ENCODE assay signal across 8 cellular contexts in the genomic region with DNA sequence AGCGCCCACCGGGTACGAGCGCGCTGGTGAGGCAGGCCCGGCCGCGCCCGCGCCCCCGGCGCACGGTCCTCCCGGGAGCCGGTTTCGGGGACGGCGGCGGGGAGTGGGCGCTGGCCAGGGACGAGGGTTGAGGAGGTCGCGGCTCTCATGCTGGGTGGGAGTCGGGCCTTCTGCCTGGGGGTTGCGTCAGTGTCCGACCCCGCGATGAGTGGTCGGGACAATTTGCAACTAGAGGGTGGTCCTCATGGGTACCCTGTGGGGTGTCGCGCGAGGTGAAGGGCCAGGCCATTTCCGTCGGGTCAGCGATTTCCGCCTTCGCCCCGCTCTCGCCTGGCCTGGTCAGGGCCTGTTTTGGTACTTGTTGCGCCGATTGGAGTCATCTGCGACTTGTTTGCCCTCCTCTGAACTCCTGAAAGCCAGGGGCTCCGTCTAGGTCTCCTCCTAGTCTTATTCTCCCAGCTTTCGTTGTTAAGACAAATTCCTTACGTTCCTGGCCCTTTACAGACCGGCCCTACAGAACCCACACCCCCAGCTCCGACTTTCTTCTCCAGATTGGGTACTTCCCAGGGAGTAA. TPM values are rescaled to one million over a fixed set of nuclear protein-coding genes. Genes with fewer than 3 reads are reported as not detected.
DNase-seq lines count a peak whose midpoint lies in the region; ATAC-seq and TF ChIP-seq lines count a peak whose summit lies in the region.

No MANE protein-coding gene starts in this region.

- H3K4me1 ChIP-seq in Caco-2 (peaks cover 17% of the 10 kb centered on the region), left lung (peaks cover 30 to 58% of the 10 kb centered on the region in 2 donors), subcutaneous abdominal adipose tissue (ENCODE audit: control insufficient read depth in 5 of 5, insufficient read depth in 5 of 5, low read length in 5 of 5) (peaks cover 5 to 52% (median 39%) of the 10 kb centered on the region in 5 donors)

- H3K27me3 Mint-ChIP-seq in Caco-2 (ENCODE audit: insufficient read depth, unreplicated experiment), result no peaks in the 10 kb centered on the region
- H3K27me3 Mint-ChIP-seq in MCF 10A (ENCODE audit: insufficient read depth, unreplicated experiment), result no peaks in the 10 kb centered on the region

- H3K27ac Mint-ChIP-seq in Caco-2 (ENCODE audit: unreplicated experiment) (peak overlapping the region; percentile 70), MCF 10A (ENCODE audit: low read depth, unreplicated experiment) (peak overlapping the region; percentile 72)

- H3K4me3 Mint-ChIP-seq in Caco-2 (ENCODE audit: unreplicated experiment) (peak overlapping the region; percentile 78), MCF 10A (ENCODE audit: unreplicated experiment) (peak overlapping the region; percentile 84)

- H3K9me3 Mint-ChIP-seq in Caco-2 (ENCODE audit: unreplicated experiment), result no peaks in the 10 kb centered on the region
- no peaks in the 10 kb centered on the region for H3K9me3 Mint-ChIP-seq in MCF 10A (ENCODE audit: unreplicated experiment)

- H3K4me1 Mint-ChIP-seq in Caco-2 (ENCODE audit: low read depth, unreplicated experiment), result peaks cover 38% of the 10 kb centered on the region
- peaks cover 31% of the 10 kb centered on the region for H3K4me1 Mint-ChIP-seq in MCF 10A (ENCODE audit: insufficient read depth, unreplicated experiment)

- BruUV-seq in Caco-2 (replicated peaks; lab: Mats Ljungman, UMichigan) (TSS peak; percentile 71), MCF 10A (replicated peaks; lab: Mats Ljungman, UMichigan) (no TSS peak)

- POLR2A ChIA-PET in Caco-2 (lab: Charles Lee), result interaction anchor here (1.0 kb wide), 1 partner anchor 14 kb away, joined by 3 read pairs; no protein-coding TSS in a partner anchor
- POLR2A ChIA-PET in MCF 10A (lab: Yijun Ruan, JAX), result interaction anchor here (0.7 to 2.5 kb wide), 5 partner anchors 11 to 174 kb away, joined by 3 to 12 read pairs (median 6); a partner anchor contains a TSS

- H3K4me3 ChIP-seq in Caco-2 (ENCODE audit: low read depth, low read length), result peak overlapping the region; percentile 98
- H3K4me3 ChIP-seq in MG63, result peak overlapping the region; percentile 92
- H3K4me3 ChIP-seq in left lung, result peak overlapping the region; percentile 87
- H3K4me3 ChIP-seq in subcutaneous abdominal adipose tissue (ENCODE audit: low read depth in 1 of 5, low read length in 5 of 5), result peak overlapping the region; percentile 66 to 96 (median 83)

- CTCF ChIA-PET in Caco-2 (lab: Charles Lee) (no interaction called here), MCF 10A (lab: Yijun Ruan, JAX) (interaction anchor here (0.6 kb wide), 1 partner anchor 29 kb away, joined by 3 read pairs; no protein-coding TSS in a partner anchor)

- H3K36me3 ChIP-seq in Caco-2 (ENCODE audit: control insufficient read depth, insufficient read depth, low read length) (no peaks in the 10 kb centered on the region), MG63 (peaks cover 14% of the 10 kb centered on the region), left lung (no peaks in the 10 kb centered on the region), subcutaneous abdominal adipose tissue (ENCODE audit: control insufficient read depth in 5 of 5, insufficient read depth in 5 of 5, low read length in 5 of 5) (no peaks in the 10 kb centered on the region)

- H3K36me3 Mint-ChIP-seq in Caco-2 (ENCODE audit: insufficient read depth, unreplicated experiment), result peaks cover 38% of the 10 kb centered on the region
- H3K36me3 Mint-ChIP-seq in MCF 10A (ENCODE audit: insufficient read depth, unreplicated experiment), result peaks cover 17% of the 10 kb centered on the region

- H3K27me3 ChIP-seq in Caco-2 (replicated peaks; ENCODE audit: control insufficient read depth, insufficient read depth, low read length), result no peaks in the 10 kb centered on the region
- no peaks in the 10 kb centered on the region for H3K27me3 ChIP-seq in MG63
- no peaks in the 10 kb centered on the region for H3K27me3 ChIP-seq in left lung
- H3K27me3 ChIP-seq in subcutaneous abdominal adipose tissue (ENCODE audit: control insufficient read depth in 5 of 5, insufficient read depth in 4 of 5, low read length in 5 of 5), result no peaks in the 10 kb centered on the region

- DNase-seq in Caco-2 (peak in 1 of 2 experiments; percentile 24), MG63 (peak; percentile 40), MCF 10A (ENCODE audit: unreplicated experiment) (no peak), left lung (peak in 1 of 2 donors; percentile 84), NCI-H1436 treated with DMSO at 0.1 percent for 48 hours (lab: John Stamatoyannopoulos, UW) (no peak)

- intact Hi-C loops in Caco-2 (cut with micrococcal nuclease; ENCODE audit: unreplicated experiment) (loop anchor here (2.0 to 5.0 kb wide), 3 partner anchors 16 to 306 kb away; a partner anchor contains a TSS), MCF 10A (cut with micrococcal nuclease) (loop anchor here (2.0 to 5.0 kb wide), 2 partner anchors 58 to 196 kb away; a partner anchor contains a TSS), left lung (cut with DNase I) (no loop called here)

- TF ChIP-seq CTCF in Caco-2 (IDR thresholded peaks at IDR 0.05; ENCODE audit: insufficient read depth in 1 of 2, low read depth in 1 of 2, low read length in 1 of 2, severe bottlenecking in 1 of 2, unreplicated experiment in 1 of 2) (no peak), MCF 10A (IDR thresholded peaks at IDR 0.05; ENCODE audit: unreplicated experiment) (no peak), left lung (IDR thresholded peaks at IDR 0.05) (no peak)

- H3K27ac ChIP-seq in left lung (peak overlapping the region; percentile 95 to 96), subcutaneous abdominal adipose tissue (ENCODE audit: low read depth, low read length) (peak overlapping the region; percentile 86)

- H3K9ac ChIP-seq in subcutaneous abdominal adipose tissue (ENCODE audit: low read length in 5 of 5), result peak overlapping the region; percentile 77 to 99 (median 95)

- peak; percentile 19 for ATAC-seq in GM21423 (IDR thresholded peaks at IDR 0.05; ENCODE audit: unreplicated experiment)
- peak; percentile 4 for ATAC-seq in left lung
- ATAC-seq in GM21447 (IDR thresholded peaks at IDR 0.05; ENCODE audit: unreplicated experiment), result no peak

- H3K9me3 ChIP-seq in Caco-2 (no peaks in the 10 kb centered on the region), MG63 (no peaks in the 10 kb centered on the region), left lung (no peaks in the 10 kb centered on the region), subcutaneous abdominal adipose tissue (ENCODE audit: control insufficient read depth in 5 of 5, low read length in 5 of 5) (no peaks in the 10 kb centered on the region)

RNA-seq across cellular contexts. Expression of a gene that starts 14.9 kb away (rescaled TPM):
- total RNA-seq in Caco-2 (2022) (84.9 and 92.8 TPM in 2 replicates), MCF 10A (2022) (38.6 and 40.8 TPM in 2 replicates), left lung (10 to 100 TPM; 47.8 to 49.4 TPM)
- 14.3 and 16.3 TPM in 2 replicates for total RNA-seq in MG63 (2014; rRNA removed; shearing (Covaris generic); ENCODE audit: low replicate concordance)

RNA-seq across cellular contexts. Expression of a gene that starts 15.1 kb away (rescaled TPM):
- total RNA-seq in Caco-2 (2022) (3.7 and 3.8 TPM in 2 replicates), MCF 10A (2022) (2.3 and 2.5 TPM in 2 replicates), left lung (1 to 10 TPM; 3.2 to 4.1 TPM)
- 0.03 and 0.62 TPM in 2 replicates for total RNA-seq in MG63 (2014; rRNA removed; shearing (Covaris generic); ENCODE audit: low replicate concordance)

RNA-seq across cellular contexts. Expression of a gene that starts 36.9 kb away (rescaled TPM):
- total RNA-seq in Caco-2 (2022) (not detected in 2 replicates), MCF 10A (2022) (not detected in 2 replicates), left lung (not detected)
- total RNA-seq in MG63 (2014; rRNA removed; shearing (Covaris generic); ENCODE audit: low replicate concordance), result not detected in 2 replicates

RNA-seq across cellular contexts. Expression of a gene that starts 42.4 kb away (rescaled TPM):
- 11.8 and 20.2 TPM in 2 replicates for total RNA-seq in Caco-2 (2022)
- total RNA-seq in MG63 (2014; rRNA removed; shearing (Covaris generic); ENCODE audit: low replicate concordance), result 13.7 and 34.4 TPM in 2 replicates
- 29.5 and 33.1 TPM in 2 replicates for total RNA-seq in MCF 10A (2022)
- total RNA-seq in left lung, result 10 to 100 TPM; 21.6 to 27.3 TPM

RNA-seq across cellular contexts. Expression of a gene that starts 57.4 kb away (rescaled TPM):
- total RNA-seq in Caco-2 (2022) (11.9 and 12.6 TPM in 2 replicates), MCF 10A (2022) (7.5 and 8.9 TPM in 2 replicates), left lung (1 to 10 TPM; 8.1 to 9.2 TPM)
- total RNA-seq in MG63 (2014; rRNA removed; shearing (Covaris generic); ENCODE audit: low replicate concordance), result 19.4 and 22.6 TPM in 2 replicates

Comparison
In these comparisons a context has a peak if more than half of its experiments do, and no peak if none do; other contexts are left out.
1. intact Hi-C loops: an anchor here in Caco-2 (2.0 to 5.0 kb wide) and MCF 10A (2.0 to 5.0 kb wide); none called in left lung.